In genomic region chr1:178645157-178645825, GRCh38 we compare ENCODE assay signal across 15 cellular contexts.
A peak's percentile ranks its signal among the peaks of the same experiment; 100 is the strongest.
DNase-seq lines count a peak whose midpoint lies in the region; TF ChIP-seq lines count a peak whose summit lies in the region.
"Had no signal": no experiment of that assay in that cellular context is flagged by ENCODE, and none has a peak within 500 bp of the region (broad histone marks: within the 10 kb centered on the region; RNA-seq: fewer than 3 reads in every experiment).

No MANE protein-coding gene starts in this region.

- no peak for TF ChIP-seq CTCF in SK-N-SH (IDR thresholded peaks at IDR 0.05)

- peak overlapping the region; percentile 47 for H3K4me2 ChIP-seq in skeletal muscle satellite cell (ENCODE audit: low read length)
- H3K4me2 ChIP-seq in SK-N-SH = no peak overlapping the region

- H3K9ac ChIP-seq in skeletal muscle satellite cell (ENCODE audit: low read depth, low read length) (peak overlapping the region; percentile 51), SK-N-SH (no peak overlapping the region)

- no peaks in the 10 kb centered on the region for H4K20me1 ChIP-seq in SK-N-SH (ENCODE audit: insufficient read depth)

- H3K79me2 ChIP-seq in SK-N-SH (ENCODE audit: insufficient read depth) = no peaks in the 10 kb centered on the region

- peak overlapping the region in 1 of 2 experiments; percentile 38; a peak in 1 of 4 replicates for H3K27ac ChIP-seq in SK-N-SH (ENCODE audit: low read depth in 2 of 2, low read length in 1 of 2)
- H3K27ac ChIP-seq: body of pancreas, lower lobe of right lung had no signal

- CTCF ChIA-PET in SK-N-SH (lab: Yijun Ruan, JAX) = no interaction called here
- CTCF ChIA-PET in activated naive CD4-positive, alpha-beta T cell treated with anti-CD3 and anti-CD28 coated beads for 36 hours (lab: Charles Lee) = no interaction called here

- no peak overlapping the region for H3K27ac Mint-ChIP-seq in activated naive CD4-positive, alpha-beta T cell treated with anti-CD3 and anti-CD28 coated beads for 36 hours
- H3K27ac Mint-ChIP-seq: activated B cell treated with CpG ODN at 0.5 μM for 24 hours; CD4-positive, alpha-beta memory T cell had no signal

- H3K4me3 Mint-ChIP-seq in activated naive CD4-positive, alpha-beta T cell treated with anti-CD3 and anti-CD28 coated beads for 36 hours = no peak overlapping the region
- H3K4me3 Mint-ChIP-seq: activated B cell treated with CpG ODN at 0.5 μM for 24 hours; CD4-positive, alpha-beta memory T cell had no signal

- WGBS in SK-N-SH (ENCODE audit: low lambda C conversion rate) = 80% methylated on average over 6 of the region's 6 CpGs

- no peaks in the 10 kb centered on the region for H3K9me3 ChIP-seq in skeletal muscle satellite cell (replicated peaks; ENCODE audit: low read length)
- no peaks in the 10 kb centered on the region for H3K9me3 ChIP-seq in SK-N-SH
- H3K9me3 ChIP-seq: body of pancreas, lower lobe of right lung had no signal

- no peaks in the 10 kb centered on the region for H3K9me2 ChIP-seq in SK-N-SH

- H3K9me3 Mint-ChIP-seq in activated naive CD4-positive, alpha-beta T cell treated with anti-CD3 and anti-CD28 coated beads for 36 hours = no peaks in the 10 kb centered on the region
- H3K9me3 Mint-ChIP-seq: CD4-positive, alpha-beta memory T cell had no signal

- no peaks in the 10 kb centered on the region for H3K36me3 Mint-ChIP-seq in activated naive CD4-positive, alpha-beta T cell treated with anti-CD3 and anti-CD28 coated beads for 36 hours (ENCODE audit: low read depth)
- H3K36me3 Mint-ChIP-seq: CD4-positive, alpha-beta memory T cell had no signal

- intact Hi-C loops in activated naive CD4-positive, alpha-beta T cell treated with anti-CD3 and anti-CD28 coated beads for 36 hours (cut with micrococcal nuclease) = no loop called here

- H3K27me3 ChIP-seq in skeletal muscle satellite cell (ENCODE audit: control insufficient read depth, insufficient read depth, low read length) = no peaks in the 10 kb centered on the region
- H3K27me3 ChIP-seq in SK-N-SH (ENCODE audit: insufficient read depth) = no peaks in the 10 kb centered on the region
- H3K27me3 ChIP-seq: body of pancreas had no signal

- no peak for TF ChIP-seq EP300 in SK-N-SH (IDR thresholded peaks at IDR 0.05; ENCODE audit: borderline replicate concordance in 1 of 2, low read depth in 1 of 2, low read length in 1 of 2)

- TF ChIP-seq RAD21 in SK-N-SH (IDR thresholded peaks at IDR 0.05; ENCODE audit: low read length) = no peak

- peaks cover 5% of the 10 kb centered on the region for H3F3A ChIP-seq in SK-N-SH (replicated peaks; ENCODE audit: insufficient read depth)

- peaks cover 9% of the 10 kb centered on the region for H3K27me3 Mint-ChIP-seq in activated naive CD4-positive, alpha-beta T cell treated with anti-CD3 and anti-CD28 coated beads for 36 hours (ENCODE audit: low read depth)
- H3K27me3 Mint-ChIP-seq: activated B cell treated with CpG ODN at 0.5 μM for 24 hours had no signal

- no peak overlapping the region for H2AFZ ChIP-seq in SK-N-SH (ENCODE audit: low read depth)

- H3K4me1 ChIP-seq in skeletal muscle satellite cell (ENCODE audit: control insufficient read depth, insufficient read depth, low read length) (peaks cover 30% of the 10 kb centered on the region), SK-N-SH (ENCODE audit: control insufficient read depth in 1 of 2, insufficient read depth in 2 of 2, low read depth in 1 of 2, low read length in 1 of 2) (peaks cover 13 to 21% of the 10 kb centered on the region in 2 experiments; a peak in 3 of 4 replicates)
- H3K4me1 ChIP-seq: lower lobe of right lung had no signal

- no peaks in the 10 kb centered on the region for H3K36me3 ChIP-seq in skeletal muscle satellite cell (ENCODE audit: insufficient read depth, low read length)
- no peaks in the 10 kb centered on the region for H3K36me3 ChIP-seq in SK-N-SH (replicated peaks in 1 of 2; ENCODE audit: control insufficient read depth in 1 of 2, insufficient read depth in 2 of 2, low read length in 1 of 2)
- H3K36me3 ChIP-seq: lower lobe of right lung had no signal

- POLR2A ChIA-PET in SK-N-SH (lab: Yijun Ruan, JAX) = no interaction called here

- H3K4me3 ChIP-seq in skeletal muscle satellite cell (ENCODE audit: low read length) (peak overlapping the region; percentile 13), SK-N-SH (ENCODE audit: low read depth in 2 of 2, low read length in 1 of 2) (no peak overlapping the region)
- H3K4me3 ChIP-seq: body of pancreas, lower lobe of right lung, skin epidermis had no signal

- no peaks in the 10 kb centered on the region for H3K4me1 Mint-ChIP-seq in activated naive CD4-positive, alpha-beta T cell treated with anti-CD3 and anti-CD28 coated beads for 36 hours (ENCODE audit: low read depth)
- H3K4me1 Mint-ChIP-seq: CD4-positive, alpha-beta memory T cell had no signal

- DNase-seq in NCI-H2107 treated with DMSO at 0.1 percent for 48 hours (lab: John Stamatoyannopoulos, UW; ENCODE audit: unreplicated experiment) = peak; percentile 69
- DNase-seq in NCI-H2107 (lab: John Stamatoyannopoulos, UW) = no peak
- peak; percentile 34 for DNase-seq in NCI-H69 (lab: John Stamatoyannopoulos, UW)
- peak; percentile 31 for DNase-seq in foreskin melanocyte
- no peak for DNase-seq in SK-N-SH
- DNase-seq in GF-D8 (lab: John Stamatoyannopoulos, UW) = no peak
- DNase-seq in activated naive CD4-positive, alpha-beta T cell treated with anti-CD3 and anti-CD28 coated beads for 36 hours = no peak
- DNase-seq: activated B cell treated with CpG ODN at 0.5 μM for 24 hours; activated gamma-delta T cell treated with Interleukin-2 at 50 U/mL for 16 hours; body of pancreas; CD4-positive, alpha-beta memory T cell; lower lobe of right lung; stimulated activated naive CD4-positive, alpha-beta T cell treated with Interleukin-2 at 50 U/mL for 16 hours had no signal

TF ChIP-seq in SK-N-SH, 30 proteins besides CTCF, POLR2A, EP300 and RAD21:
- TF ChIP-seq FOXJ3 (CRISPR knock-in tag; IDR thresholded peaks at IDR 0.05) (no peak), RFX5 (IDR thresholded peaks at IDR 0.05; ENCODE audit: low read length) (no peak), RXRA (IDR thresholded peaks at IDR 0.05; ENCODE audit: borderline replicate concordance, low read depth) (no peak), TEAD4 (IDR thresholded peaks at IDR 0.05; ENCODE audit: borderline replicate concordance, insufficient read depth) (no peak), PBX3 (IDR thresholded peaks at IDR 0.05) (no peak), NFIC (IDR thresholded peaks at IDR 0.05; ENCODE audit: borderline replicate concordance) (no peak), MXI1 (IDR thresholded peaks at IDR 0.05; ENCODE audit: low read depth, low read length) (no peak), USF2 (IDR thresholded peaks at IDR 0.05; ENCODE audit: borderline replicate concordance, low read depth, low read length) (no peak), YY1 (IDR thresholded peaks at IDR 0.05; ENCODE audit: low read depth) (no peak), FOXM1 (IDR thresholded peaks at IDR 0.05; ENCODE audit: low read depth) (no peak), REST (IDR thresholded peaks at IDR 0.05; ENCODE audit: low read depth, low read length) (no peak), TCF12 (IDR thresholded peaks at IDR 0.05) (no peak), MAX (IDR thresholded peaks at IDR 0.05; ENCODE audit: low read depth) (no peak), GABPA (IDR thresholded peaks at IDR 0.05; ENCODE audit: low read depth) (no peak)

Comparison
In these comparisons a context has a peak if more than half of its experiments do, and no peak if none do; other contexts are left out.
1. DNase-seq: peak in NCI-H2107 treated with DMSO at 0.1 percent for 48 hours (single experiment), NCI-H69 (single experiment) and foreskin melanocyte (single experiment); none in NCI-H2107 (single experiment), SK-N-SH (single experiment), GF-D8 (single experiment) and activated naive CD4-positive, alpha-beta T cell treated with anti-CD3 and anti-CD28 coated beads for 36 hours (single experiment).